ENCODE assay signal across 27 cellular contexts in the genomic region with DNA sequence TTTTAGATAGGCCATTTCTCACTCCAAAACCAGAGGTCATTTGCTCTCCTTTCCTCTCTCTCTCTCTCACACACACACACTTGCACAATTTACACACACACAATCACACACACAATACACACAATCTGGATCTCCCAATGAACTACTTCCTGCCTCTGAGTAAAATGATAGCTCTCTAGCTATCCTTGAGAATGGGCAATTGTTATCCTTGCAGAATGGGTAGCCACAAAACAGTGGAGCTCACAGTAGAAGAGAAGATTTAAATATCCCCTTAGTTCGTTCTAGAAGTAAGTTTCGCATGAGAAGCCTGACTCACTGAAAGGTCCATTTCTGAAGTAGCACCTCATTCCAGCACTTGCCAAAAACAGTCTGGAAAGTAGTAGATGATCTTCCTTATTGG. TPM values are rescaled to one million over a fixed set of nuclear protein-coding genes. Genes with fewer than 3 reads are reported as not detected.
A peak's percentile ranks its signal among the peaks of the same experiment; 100 is the strongest.
DNase-seq lines count a peak whose midpoint lies in the region; ATAC-seq, FAIRE-seq and TF ChIP-seq lines count a peak whose summit lies in the region.
"Had no signal": no experiment of that assay in that cellular context is flagged by ENCODE, and none has a peak within 500 bp of the region (broad histone marks: within the 10 kb centered on the region; RNA-seq: fewer than 3 reads in every experiment).

No MANE protein-coding gene starts in this region.

- H3K9me3 Mint-ChIP-seq in endothelial cell (ENCODE audit: unreplicated experiment) (no peaks in the 10 kb centered on the region), neural progenitor cell (no peaks in the 10 kb centered on the region)
- H3K9me3 Mint-ChIP-seq: naive B cell had no signal

- H3K4me3 Mint-ChIP-seq in endothelial cell (ENCODE audit: unreplicated experiment): no peak overlapping the region
- H3K4me3 Mint-ChIP-seq in neural progenitor cell: no peak overlapping the region
- H3K4me3 Mint-ChIP-seq: activated CD4-positive, alpha-beta T cell treated with anti-CD3 and anti-CD28 coated beads for 36 hours; naive B cell had no signal

- H3K36me3 Mint-ChIP-seq in endothelial cell (ENCODE audit: low read depth, unreplicated experiment): no peaks in the 10 kb centered on the region
- no peaks in the 10 kb centered on the region for H3K36me3 Mint-ChIP-seq in neural progenitor cell
- H3K36me3 Mint-ChIP-seq: naive B cell had no signal

- H3K27ac Mint-ChIP-seq in endothelial cell (ENCODE audit: unreplicated experiment) (peak overlapping the region; percentile 9), neural progenitor cell (no peak overlapping the region)
- H3K27ac Mint-ChIP-seq: activated CD4-positive, alpha-beta T cell treated with anti-CD3 and anti-CD28 coated beads for 36 hours had no signal

- TF ChIP-seq POLR2A in uterus (IDR thresholded peaks at IDR 0.05): no peak

- H3K27me3 ChIP-seq in heart right ventricle: no peaks in the 10 kb centered on the region
- H3K27me3 ChIP-seq in neural progenitor cell: no peaks in the 10 kb centered on the region
- no peaks in the 10 kb centered on the region for H3K27me3 ChIP-seq in uterus
- H3K27me3 ChIP-seq: BE2C, colonic mucosa, MG63, thyroid gland had no signal

- no peaks in the 10 kb centered on the region for H3K79me2 ChIP-seq in neural progenitor cell (ENCODE audit: low read depth)

- no peaks in the 10 kb centered on the region for H3F3A ChIP-seq in neural progenitor cell (ENCODE audit: low read depth)

- intact Hi-C loops in heart right ventricle (cut with DNase I): no loop called here
- intact Hi-C loops in cardiac septum (cut with DNase I): no loop called here
- intact Hi-C loops in uterus (cut with DNase I; ENCODE audit: low total_unique reads): no loop called here

- WGBS in heart right ventricle, 2 donors: 83 to 95% methylated on average over 2 of the region's 2 CpGs

- DNase-seq in heart right ventricle (no peak), cardiac septum (ENCODE audit: low spot score) (no peak), endothelial cell (ENCODE audit: low spot score) (no peak), neural progenitor cell (ENCODE audit: low spot score) (no peak), uterus (no peak), frontal cortex (ENCODE audit: low spot score in 2 of 2) (no peak)
- DNase-seq: activated CD4-positive, alpha-beta T cell treated with anti-CD3 and anti-CD28 coated beads for 36 hours; activated T-cell treated with anti-CD3 and anti-CD28 coated beads, Interleukin-2, amount 50 U/mL, for 1 hour; BE2C; colonic mucosa; effector memory CD4-positive, alpha-beta T cell; kidney; mesendoderm; MG63; naive B cell; NCI-H1417 treated with DMSO at 0.1 percent for 48 hours; NCI-H2107; NCI-H524; occipital lobe; stimulated activated CD4-positive, alpha-beta T cell treated with anti-CD3 and anti-CD28 coated beads, Interleukin-4, amount 100 ng/mL, for 4 hours; stimulated activated naive CD4-positive, alpha-beta T cell; thyroid gland had no signal

- H3K27me3 Mint-ChIP-seq in endothelial cell (ENCODE audit: unreplicated experiment) (no peaks in the 10 kb centered on the region), neural progenitor cell (ENCODE audit: insufficient read depth, low read depth) (no peaks in the 10 kb centered on the region)

- no peak overlapping the region for H3K9ac ChIP-seq in neural progenitor cell

- no peaks in the 10 kb centered on the region for H3K9me3 ChIP-seq in heart right ventricle
- no peaks in the 10 kb centered on the region for H3K9me3 ChIP-seq in neural progenitor cell (ENCODE audit: low read depth)
- no peaks in the 10 kb centered on the region for H3K9me3 ChIP-seq in uterus
- H3K9me3 ChIP-seq: BE2C, colonic mucosa, MG63, thyroid gland had no signal

- H3K4me3 ChIP-seq in heart right ventricle: no peak overlapping the region
- no peak overlapping the region for H3K4me3 ChIP-seq in neural progenitor cell
- H3K4me3 ChIP-seq in uterus: no peak overlapping the region
- H3K4me3 ChIP-seq: colonic mucosa, MG63, thyroid gland had no signal

- H3K27ac ChIP-seq in heart right ventricle (peak overlapping the region; percentile 8 to 99 (median 78)), neural progenitor cell (peak overlapping the region; percentile 16), uterus (peak overlapping the region; percentile 69 to 78)
- H3K27ac ChIP-seq: colonic mucosa had no signal

- H3K36me3 ChIP-seq in heart right ventricle (peaks cover 0 to 51% (median 14%) of the 10 kb centered on the region in 9 donors), neural progenitor cell (no peaks in the 10 kb centered on the region), uterus (no peaks in the 10 kb centered on the region)
- H3K36me3 ChIP-seq: colonic mucosa, MG63, thyroid gland had no signal

- ATAC-seq in heart right ventricle (no peak), GM18502 (IDR thresholded peaks at IDR 0.05; ENCODE audit: poor library complexity, unreplicated experiment) (no peak), GM21576 (IDR thresholded peaks at IDR 0.05; ENCODE audit: unreplicated experiment) (no peak)
- ATAC-seq: activated CD4-positive, alpha-beta T cell treated with anti-CD3 and anti-CD28 coated beads for 36 hours had no signal

- H3K4me1 ChIP-seq in heart right ventricle (peaks cover 9 to 100% (median 88%) of the 10 kb centered on the region in 9 donors), neural progenitor cell (peaks cover 14% of the 10 kb centered on the region), uterus (peaks cover 0 to 15% of the 10 kb centered on the region in 2 donors)
- H3K4me1 ChIP-seq: colonic mucosa had no signal

- TF ChIP-seq CTCF in heart right ventricle (IDR thresholded peaks at IDR 0.05) (no peak), endothelial cell (IDR thresholded peaks at IDR 0.05; ENCODE audit: unreplicated experiment) (no peak), neural progenitor cell (IDR thresholded peaks at IDR 0.05) (no peak), uterus (IDR thresholded peaks at IDR 0.05) (no peak)

- no peak for FAIRE-seq in frontal cortex (lab: Jason Lieb, UNC)
- FAIRE-seq: A204.1, kidney, RCC 7860 had no signal

- no peaks in the 10 kb centered on the region for H4K20me1 ChIP-seq in neural progenitor cell (ENCODE audit: low read depth)

- peaks cover 18% of the 10 kb centered on the region for H3K4me1 Mint-ChIP-seq in endothelial cell (ENCODE audit: unreplicated experiment)
- H3K4me1 Mint-ChIP-seq in neural progenitor cell: peaks cover 20% of the 10 kb centered on the region
- H3K4me1 Mint-ChIP-seq: activated CD4-positive, alpha-beta T cell treated with anti-CD3 and anti-CD28 coated beads for 36 hours; naive B cell had no signal

- H2AFZ ChIP-seq in neural progenitor cell (replicated peaks): peak overlapping the region; percentile 47

- H3K4me2 ChIP-seq in neural progenitor cell: no peak overlapping the region

RNA-seq across cellular contexts. Expression of a gene that starts 17.6 kb away (rescaled TPM):
- total RNA-seq in heart right ventricle (100 to 1,000 TPM in 7 of 10 donors, 10 to 100 TPM in 3; 82.5 to 173 (median 121) TPM), cardiac septum (67.0 TPM), endothelial cell (ENCODE audit: unreplicated experiment) (1.9 TPM), neural progenitor cell (ENCODE audit: low replicate concordance) (not detected in 2 replicates), uterus (10 to 100 TPM; 17.8 to 64.3 (median 40.6) TPM), frontal cortex (40.8 TPM)
- 100 to 1,000 TPM in 1 of 2 donors, 10 to 100 TPM in 1; 81.2 to 194 TPM for polyA plus RNA-seq in heart right ventricle
- total RNA-seq: activated CD4-positive, alpha-beta T cell treated with anti-CD3 and anti-CD28 coated beads for 36 hours; T-helper 1 cell treated with Interleukin-12 subunit alpha and Interleukin-12 subunit beta and Interleukin-4 antibody, amounts not matched to agents 30 ng/mL and 1 ng/mL, for 36 hours had no signal

Comparison
In these comparisons a context has a peak if more than half of its experiments do, and no peak if none do; other contexts are left out.
1. H3K27ac ChIP-seq: peak in every context shown above with its lines; median percentile 78 in heart right ventricle; 74 in uterus; 16 in neural progenitor cell.